In the genomic region with DNA sequence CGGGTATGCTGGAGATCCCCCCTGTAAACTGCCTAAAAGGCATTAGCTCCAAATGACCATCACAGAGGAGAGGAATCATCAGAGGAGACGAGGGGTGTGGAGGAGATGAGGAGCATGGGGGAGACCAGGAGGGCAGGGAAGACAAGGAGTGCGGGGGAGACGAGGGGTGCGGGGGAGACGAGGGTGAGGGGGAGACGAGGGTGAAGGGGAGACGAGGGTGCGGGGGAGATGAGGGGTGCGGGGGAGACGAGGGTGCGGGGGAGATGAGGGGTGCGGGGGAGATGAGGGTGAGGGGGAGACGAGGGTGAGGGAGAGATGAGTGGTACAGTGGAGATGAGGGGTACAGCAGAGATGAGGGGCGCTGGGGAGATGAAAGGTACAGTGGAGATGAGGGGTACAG, we compare ENCODE assay signal across 16 cellular contexts. TPM values are rescaled to one million over a fixed set of nuclear protein-coding genes. Genes with fewer than 3 reads are reported as not detected.
"Had no signal": no experiment of that assay in that cellular context is flagged by ENCODE, and none has a peak within 500 bp of the region (broad histone marks: within the 10 kb centered on the region; RNA-seq: fewer than 3 reads in every experiment).

No MANE protein-coding gene starts in this region.

- ATAC-seq: esophagus mucosa; natural killer cell; stimulated activated naive CD8-positive, alpha-beta T cell treated with anti-CD3 and anti-CD28 coated beads, Interleukin-15, amount 100 ng/mL, for 72 hours had no signal

- DNase-seq: activated CD4-positive, CD25-positive, alpha-beta regulatory T cell treated with anti-CD3 and anti-CD28 coated beads, Interleukin-2, amount 50 U/mL, for 72 hours; activated CD8-positive, alpha-beta memory T cell treated with anti-CD3 and anti-CD28 coated beads for 24 hours; activated CD8-positive, alpha-beta memory T cell treated with anti-CD3 and anti-CD28 coated beads, Interleukin-2, amount 50 U/mL, for 48 hours; activated effector memory CD4-positive, alpha-beta T cell treated with Interleukin-2 at 50 U/mL for 16 hours; activated naive CD4-positive, alpha-beta T cell treated with anti-CD3 and anti-CD28 coated beads, Interleukin-2, amount 50 U/mL, for 16 hours; activated T-cell treated with anti-CD3 and anti-CD28 coated beads, Interleukin-2, amount 50 U/mL, for 48 hours; aorta; effector CD4-positive, alpha-beta T cell; hypothalamus; islet precursor cell; natural killer cell; nucleus accumbens; retina; stimulated activated naive CD8-positive, alpha-beta T cell treated with anti-CD3 and anti-CD28 coated beads, Interleukin-15, amount 100 ng/mL, for 72 hours had no signal

- H3K4me3 ChIP-seq: lung had no signal

- H3K4me1 Mint-ChIP-seq: natural killer cell; stimulated activated naive CD8-positive, alpha-beta T cell treated with anti-CD3 and anti-CD28 coated beads, Interleukin-15, amount 100 ng/mL, for 72 hours had no signal

- H3K4me3 Mint-ChIP-seq: natural killer cell; stimulated activated naive CD8-positive, alpha-beta T cell treated with anti-CD3 and anti-CD28 coated beads, Interleukin-15, amount 100 ng/mL, for 72 hours had no signal

- H3K36me3 Mint-ChIP-seq: natural killer cell had no signal

- H3K9me3 Mint-ChIP-seq: natural killer cell; stimulated activated naive CD8-positive, alpha-beta T cell treated with anti-CD3 and anti-CD28 coated beads, Interleukin-15, amount 100 ng/mL, for 72 hours had no signal

- H3K27ac Mint-ChIP-seq: natural killer cell had no signal

RNA-seq across cellular contexts. Expression of a gene that starts 17.5 kb away (rescaled TPM):
- total RNA-seq: aorta, natural killer cell had no signal
